1 cellular context compared by ENCODE assay signal in the genomic region with DNA sequence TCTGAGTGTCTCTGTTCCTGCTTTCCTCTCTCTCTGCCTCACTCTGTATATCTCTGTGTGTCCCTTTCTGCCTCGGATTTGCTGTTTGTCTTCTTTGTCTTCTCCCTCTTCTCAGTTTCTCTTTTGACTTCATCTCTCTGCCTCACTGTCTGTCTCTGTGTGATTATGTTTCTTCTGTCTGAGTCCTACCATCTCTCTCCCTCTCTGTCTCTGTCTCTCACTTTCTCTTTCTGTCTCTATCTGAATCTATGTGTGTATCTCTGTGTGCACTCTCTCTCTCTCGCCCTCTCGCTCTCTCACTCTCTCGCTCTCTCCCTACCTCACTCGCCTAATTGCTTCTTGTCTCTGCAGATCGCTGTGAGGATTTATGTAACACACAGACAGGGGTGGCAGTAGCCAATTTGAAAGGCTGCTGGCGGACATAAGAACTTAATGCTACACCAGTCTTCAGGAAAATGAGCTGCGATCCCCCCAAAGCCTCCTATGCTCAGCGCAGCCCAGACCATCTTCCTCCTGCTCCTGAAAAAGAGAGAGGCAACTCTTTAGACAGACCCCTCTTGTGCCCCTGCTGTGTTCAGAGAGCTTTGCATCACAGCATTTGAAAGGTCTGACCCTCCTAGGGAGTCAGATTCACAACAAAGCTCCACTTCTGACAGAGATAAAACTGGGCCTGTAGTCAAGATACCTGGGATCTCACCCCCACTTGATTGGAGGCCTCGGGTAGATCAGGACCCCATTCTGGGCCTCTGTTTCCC.
TF ChIP-seq lines count a peak whose summit lies in the region.

No MANE protein-coding gene starts in this region.

TF ChIP-seq in neural cell, 6 proteins besides CTCF, POLR2A, EP300 and RAD21 (continued from another document):
- TF ChIP-seq, protein P1, sequence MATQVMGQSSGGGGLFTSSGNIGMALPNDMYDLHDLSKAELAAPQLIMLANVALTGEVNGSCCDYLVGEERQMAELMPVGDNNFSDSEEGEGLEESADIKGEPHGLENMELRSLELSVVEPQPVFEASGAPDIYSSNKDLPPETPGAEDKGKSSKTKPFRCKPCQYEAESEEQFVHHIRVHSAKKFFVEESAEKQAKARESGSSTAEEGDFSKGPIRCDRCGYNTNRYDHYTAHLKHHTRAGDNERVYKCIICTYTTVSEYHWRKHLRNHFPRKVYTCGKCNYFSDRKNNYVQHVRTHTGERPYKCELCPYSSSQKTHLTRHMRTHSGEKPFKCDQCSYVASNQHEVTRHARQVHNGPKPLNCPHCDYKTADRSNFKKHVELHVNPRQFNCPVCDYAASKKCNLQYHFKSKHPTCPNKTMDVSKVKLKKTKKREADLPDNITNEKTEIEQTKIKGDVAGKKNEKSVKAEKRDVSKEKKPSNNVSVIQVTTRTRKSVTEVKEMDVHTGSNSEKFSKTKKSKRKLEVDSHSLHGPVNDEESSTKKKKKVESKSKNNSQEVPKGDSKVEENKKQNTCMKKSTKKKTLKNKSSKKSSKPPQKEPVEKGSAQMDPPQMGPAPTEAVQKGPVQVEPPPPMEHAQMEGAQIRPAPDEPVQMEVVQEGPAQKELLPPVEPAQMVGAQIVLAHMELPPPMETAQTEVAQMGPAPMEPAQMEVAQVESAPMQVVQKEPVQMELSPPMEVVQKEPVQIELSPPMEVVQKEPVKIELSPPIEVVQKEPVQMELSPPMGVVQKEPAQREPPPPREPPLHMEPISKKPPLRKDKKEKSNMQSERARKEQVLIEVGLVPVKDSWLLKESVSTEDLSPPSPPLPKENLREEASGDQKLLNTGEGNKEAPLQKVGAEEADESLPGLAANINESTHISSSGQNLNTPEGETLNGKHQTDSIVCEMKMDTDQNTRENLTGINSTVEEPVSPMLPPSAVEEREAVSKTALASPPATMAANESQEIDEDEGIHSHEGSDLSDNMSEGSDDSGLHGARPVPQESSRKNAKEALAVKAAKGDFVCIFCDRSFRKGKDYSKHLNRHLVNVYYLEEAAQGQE (IDR thresholded peaks at IDR 0.05; ENCODE audit: borderline replicate concordance), result no peak
